Comparison of ENCODE assay signal across 23 cellular contexts in genomic region chr9:7622481-7622880, GRCh38.
"Had no signal": no experiment of that assay in that cellular context is flagged by ENCODE, and none has a peak within 500 bp of the region (broad histone marks: within the 10 kb centered on the region; RNA-seq: fewer than 3 reads in every experiment).

No MANE protein-coding gene starts in this region.

- H3K4me3 ChIP-seq: ascending aorta, cardiac muscle cell had no signal

- DNase-seq: activated B cell treated with CpG ODN at 0.5 μM for 24 hours; activated CD4-positive, alpha-beta memory T cell treated with anti-CD3 and anti-CD28 coated beads, Interleukin-2, amount 10 ng/mL, durations not matched to agents 7 days and 5 days; activated CD4-positive, alpha-beta T cell treated with anti-CD3 and anti-CD28 coated beads for 48 hours; activated CD4-positive, alpha-beta T cell treated with anti-CD3 and anti-CD28 coated beads, Interleukin-2, amount 10 ng/mL, durations not matched to agents 7 days and 5 days; activated CD4-positive, alpha-beta T cell treated with anti-CD3 and anti-CD28 coated beads, Interleukin-2, amount 50 U/mL, for 48 hours; activated CD4-positive, CD25-positive, alpha-beta regulatory T cell treated with anti-CD3 and anti-CD28 coated beads, Interleukin-2, amount 50 U/mL, for 72 hours; activated CD8-positive, alpha-beta memory T cell treated with anti-CD3 and anti-CD28 coated beads for 24 hours; activated CD8-positive, alpha-beta memory T cell treated with anti-CD3 and anti-CD28 coated beads, Interleukin-2, amount 10 ng/mL, durations not matched to agents 7 days and 5 days; activated CD8-positive, alpha-beta memory T cell treated with anti-CD3 and anti-CD28 coated beads, Interleukin-2, amount 50 U/mL, for 48 hours; activated CD8-positive, alpha-beta T cell treated with anti-CD3 and anti-CD28 coated beads, Interleukin-2, amount 10 ng/mL, durations not matched to agents 7 days and 5 days; activated effector memory CD4-positive, alpha-beta T cell treated with Interleukin-2 at 50 U/mL for 16 hours; activated gamma-delta T cell; activated naive CD4-positive, alpha-beta T cell treated with anti-CD3 and anti-CD28 coated beads, Interleukin-2, amount 10 ng/mL, durations not matched to agents 7 days and 5 days; activated naive CD4-positive, alpha-beta T cell treated with Interleukin-2 at 50 U/mL for 16 hours; activated naive CD8-positive, alpha-beta T cell treated with anti-CD3 and anti-CD28 coated beads, Interleukin-2, amount 10 ng/mL, durations not matched to agents 7 days and 5 days; activated naive CD8-positive, alpha-beta T cell treated with anti-CD3 and anti-CD28 coated beads, Interleukin-2, amount 50 U/mL, for 24 hours; activated T-cell treated with anti-CD3 and anti-CD28 coated beads, Interleukin-2, amount 50 U/mL, for 24 hours; activated T-cell treated with anti-CD3 and anti-CD28 coated beads, Interleukin-2, amount 50 U/mL, for 48 hours; anterior cingulate cortex; T-helper 2 cell; T-helper 9 cell had no signal
